17 cellular contexts compared by ENCODE assay signal in genomic region chr13:104694397-104694796, GRCh38.
"Had no signal": no experiment of that assay in that cellular context is flagged by ENCODE, and none has a peak within 500 bp of the region (broad histone marks: within the 10 kb centered on the region; RNA-seq: fewer than 3 reads in every experiment).

No MANE protein-coding gene starts in this region.

- DNase-seq: KBM-7; MV-4-11; NCI-H1048; NCI-H1105; NCI-H1417; NCI-H1436 treated with DMSO at 0.1 percent for 48 hours; NCI-H1694; NCI-H187 treated with DMSO at 0.1 percent for 48 hours; NCI-H2029 treated with DMSO at 0.1 percent for 48 hours; NCI-H2171; NCI-H226; NCI-H526; NCI-H82; NK-92 treated with Interleukin-12 subunit alpha and Interleukin-12 subunit beta, amount 100 ng/mL, for 24 hours; PC-3; SHP77 had no signal

- ATAC-seq: Panc1, PC-3 had no signal
